ENCODE assay signal across 8 cellular contexts in the genomic region with DNA sequence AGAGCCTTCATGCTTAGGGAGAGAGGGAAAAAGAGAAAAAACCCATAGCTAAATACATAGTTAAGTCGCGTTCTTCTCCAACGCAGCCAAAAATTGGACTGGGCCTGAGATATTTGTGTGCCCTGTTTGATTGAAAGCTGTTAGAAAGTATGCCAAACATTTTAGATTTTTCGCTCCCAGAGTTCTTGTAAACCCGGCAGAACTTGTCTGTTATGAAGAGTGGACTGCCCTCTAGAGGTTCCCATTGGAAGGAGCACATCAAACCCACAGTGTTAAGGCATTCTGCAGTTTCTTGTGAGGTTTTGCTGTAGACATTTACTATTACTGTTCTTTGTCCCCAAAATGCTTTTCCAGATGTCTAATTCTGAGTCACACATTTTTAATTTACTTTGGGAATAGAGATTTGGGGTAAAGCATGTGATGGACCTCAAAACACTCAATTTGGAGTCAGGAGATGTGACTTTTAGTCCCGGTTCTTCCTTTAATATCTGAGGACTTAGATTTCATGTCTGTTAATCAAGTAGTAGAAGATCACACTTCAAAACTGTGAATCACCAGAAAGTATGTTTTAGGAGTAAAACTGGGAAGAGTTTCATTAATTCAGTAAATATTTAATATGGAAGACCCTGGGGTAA.
DNase-seq lines count a peak whose midpoint lies in the region; ATAC-seq and TF ChIP-seq lines count a peak whose summit lies in the region.

No MANE protein-coding gene starts in this region.

- H3K4me1 ChIP-seq in subcutaneous abdominal adipose tissue (ENCODE audit: control insufficient read depth in 5 of 5, insufficient read depth in 5 of 5, low read length in 5 of 5), result peaks cover 3 to 20% (median 12%) of the 10 kb centered on the region in 5 donors

- H3K27ac ChIP-seq in C4-2B (no peak overlapping the region; the same call in 1 of the 2 replicates), subcutaneous abdominal adipose tissue (ENCODE audit: low read depth, low read length) (peak overlapping the region; percentile 42)

- H3K27me3 Mint-ChIP-seq in nephron progenitor cell (ENCODE audit: low read depth, poor library complexity), result peaks cover 3% of the 10 kb centered on the region

- ATAC-seq in GM19043 (IDR thresholded peaks at IDR 0.05; ENCODE audit: low read depth, unreplicated experiment) (peak; percentile 75), HG03378 (IDR thresholded peaks at IDR 0.05; ENCODE audit: unreplicated experiment) (peak; percentile 70)

- H3K4me1 Mint-ChIP-seq in nephron progenitor cell, result peaks cover 31% of the 10 kb centered on the region

- no peaks in the 10 kb centered on the region for H3K36me3 Mint-ChIP-seq in nephron progenitor cell (ENCODE audit: low read depth)

- DNase-seq in NOMO-1 (lab: John Stamatoyannopoulos, UW; ENCODE audit: unreplicated experiment in 2 of 2) (peak; percentile 52 to 75), fibroblast of mammary gland (ENCODE audit: low read depth) (peak; percentile 96), nephron progenitor cell (peak; percentile 59)
- DNase-seq in activated CD8-positive, alpha-beta memory T cell treated with anti-CD3 and anti-CD28 coated beads, Interleukin-2, amount 50 U/mL, for 24 hours (ENCODE audit: extremely low read depth), result peak; percentile 27

- no peak overlapping the region for H3K4me3 Mint-ChIP-seq in nephron progenitor cell

- H3K9me3 ChIP-seq in subcutaneous abdominal adipose tissue (ENCODE audit: control insufficient read depth in 5 of 5, low read length in 5 of 5), result no peaks in the 10 kb centered on the region

- H3K27me3 ChIP-seq in subcutaneous abdominal adipose tissue (ENCODE audit: control insufficient read depth in 5 of 5, insufficient read depth in 4 of 5, low read length in 5 of 5), result no peaks in the 10 kb centered on the region

- H3K36me3 ChIP-seq in subcutaneous abdominal adipose tissue (ENCODE audit: control insufficient read depth in 5 of 5, insufficient read depth in 5 of 5, low read length in 5 of 5), result no peaks in the 10 kb centered on the region

- no peak overlapping the region for H3K27ac Mint-ChIP-seq in nephron progenitor cell

- H3K9ac ChIP-seq in subcutaneous abdominal adipose tissue (ENCODE audit: low read length in 5 of 5), result peak overlapping the region in 2 of 5 donors; percentile 41 to 60

- H3K9me3 Mint-ChIP-seq in nephron progenitor cell, result no peaks in the 10 kb centered on the region

- TF ChIP-seq CTCF in C4-2B (conservative IDR thresholded peaks at IDR 0.05) (peak; percentile 94), fibroblast of mammary gland (conservative IDR thresholded peaks at IDR 0.05; ENCODE audit: control insufficient read depth, insufficient read depth, low read depth, low read length) (peak; percentile 99), nephron progenitor cell (IDR thresholded peaks at IDR 0.05) (peak; percentile 83)

- H3K4me3 ChIP-seq in fibroblast of mammary gland (ENCODE audit: control insufficient read depth, low read depth, low read length), result no peak overlapping the region
- no peak overlapping the region for H3K4me3 ChIP-seq in subcutaneous abdominal adipose tissue (ENCODE audit: low read depth in 1 of 5, low read length in 5 of 5)

Comparison
In these comparisons a context has a peak if more than half of its experiments do, and no peak if none do; other contexts are left out.
1. DNase-seq: peak in every context shown above with its lines; median percentile 96 in fibroblast of mammary gland; 64 in NOMO-1; 59 in nephron progenitor cell; 27 in activated CD8-positive, alpha-beta memory T cell treated with anti-CD3 and anti-CD28 coated beads, Interleukin-2, amount 50 U/mL, for 24 hours.